ENCODE assay signal across 25 cellular contexts in genomic region chr4:157961591-157961990, GRCh38.
"Had no signal": no experiment of that assay in that cellular context is flagged by ENCODE, and none has a peak within 500 bp of the region (broad histone marks: within the 10 kb centered on the region; RNA-seq: fewer than 3 reads in every experiment).

No MANE protein-coding gene starts in this region.

- H3K4me3 Mint-ChIP-seq: activated CD4-positive, alpha-beta T cell treated with anti-CD3 and anti-CD28 coated beads, Interleukin-2, amount 10 ng/mL, durations not matched to agents 7 days and 5 days; activated CD8-positive, alpha-beta T cell treated with anti-CD3 and anti-CD28 coated beads for 36 hours; activated naive CD8-positive, alpha-beta T cell treated with anti-CD3 and anti-CD28 coated beads, Interleukin-2, amount 50 U/mL, for 24 hours; activated T-helper 1 cell treated with anti-CD3 and anti-CD28 coated beads, Interleukin-12 subunit alpha, Interleukin-12 subunit beta, Interleukin-2, Interleukin-4 antibody, amounts not matched to agents 30 ng/mL and 10 ng/mL and 1 ng/mL, durations not matched to agents 14 hours and 24 hours and 36 hours; brain; central memory CD8-positive, alpha-beta T cell; immature natural killer cell; naive thymus-derived CD4-positive, alpha-beta T cell; neural progenitor cell; stimulated activated memory B cell treated with anti-CD40 and anti-IgM and Interleukin-4, amounts not matched to agents 10 μg/mL and 1 μg/mL and 100 μg/mL, for 72 hours had no signal

- DNase-seq: activated CD4-positive, alpha-beta T cell treated with anti-CD3 and anti-CD28 coated beads, Interleukin-2, amount 10 ng/mL, durations not matched to agents 7 days and 5 days; activated CD4-positive, CD25-positive, alpha-beta regulatory T cell treated with anti-CD3 and anti-CD28 coated beads, Interleukin-2, amount 50 U/mL, for 72 hours; activated CD8-positive, alpha-beta T cell treated with anti-CD3 and anti-CD28 coated beads for 36 hours; activated gamma-delta T cell; activated naive CD4-positive, alpha-beta T cell treated with anti-CD3 and anti-CD28 coated beads, Interleukin-2, amount 50 U/mL, for 16 hours; activated naive CD8-positive, alpha-beta T cell treated with anti-CD3 and anti-CD28 coated beads, Interleukin-2, amount 50 U/mL, for 24 hours; anterior cingulate cortex; colonic mucosa; esophagus squamous epithelium; immature natural killer cell; left lung; naive thymus-derived CD4-positive, alpha-beta T cell; posterior cingulate gyrus; right lobe of liver; small intestine; stimulated activated CD4-positive, alpha-beta T cell treated with anti-CD3 and anti-CD28 coated beads, Interleukin-2, amount 100 ng/mL, for 24 hours; transverse colon; WERI-Rb-1 had no signal

- H3K9me3 Mint-ChIP-seq: activated CD4-positive, alpha-beta T cell treated with anti-CD3 and anti-CD28 coated beads, Interleukin-2, amount 10 ng/mL, durations not matched to agents 7 days and 5 days; activated CD8-positive, alpha-beta T cell treated with anti-CD3 and anti-CD28 coated beads for 36 hours; activated naive CD8-positive, alpha-beta T cell treated with anti-CD3 and anti-CD28 coated beads, Interleukin-2, amount 50 U/mL, for 24 hours; activated T-helper 1 cell treated with anti-CD3 and anti-CD28 coated beads, Interleukin-12 subunit alpha, Interleukin-12 subunit beta, Interleukin-2, Interleukin-4 antibody, amounts not matched to agents 30 ng/mL and 10 ng/mL and 1 ng/mL, durations not matched to agents 14 hours and 24 hours and 36 hours; naive thymus-derived CD4-positive, alpha-beta T cell; neural progenitor cell; stimulated activated memory B cell treated with anti-CD40 and anti-IgM and Interleukin-4, amounts not matched to agents 10 μg/mL and 1 μg/mL and 100 μg/mL, for 72 hours had no signal

- H3K27ac Mint-ChIP-seq: activated CD4-positive, alpha-beta T cell treated with anti-CD3 and anti-CD28 coated beads, Interleukin-2, amount 10 ng/mL, durations not matched to agents 7 days and 5 days; activated CD8-positive, alpha-beta T cell treated with anti-CD3 and anti-CD28 coated beads for 36 hours; activated naive CD8-positive, alpha-beta T cell treated with anti-CD3 and anti-CD28 coated beads, Interleukin-2, amount 50 U/mL, for 24 hours; activated T-helper 1 cell treated with anti-CD3 and anti-CD28 coated beads, Interleukin-12 subunit alpha, Interleukin-12 subunit beta, Interleukin-2, Interleukin-4 antibody, amounts not matched to agents 30 ng/mL and 10 ng/mL and 1 ng/mL, durations not matched to agents 14 hours and 24 hours and 36 hours; immature natural killer cell; naive thymus-derived CD4-positive, alpha-beta T cell; neural progenitor cell; stimulated activated memory B cell treated with anti-CD40 and anti-IgM and Interleukin-4, amounts not matched to agents 10 μg/mL and 1 μg/mL and 100 μg/mL, for 72 hours had no signal

- ATAC-seq: activated CD8-positive, alpha-beta T cell treated with anti-CD3 and anti-CD28 coated beads for 36 hours; activated naive CD8-positive, alpha-beta T cell treated with anti-CD3 and anti-CD28 coated beads, Interleukin-2, amount 50 U/mL, for 24 hours; left lung; naive thymus-derived CD4-positive, alpha-beta T cell; stimulated activated memory B cell treated with anti-CD40 and anti-IgM and Interleukin-4, amounts not matched to agents 10 μg/mL and 1 μg/mL and 100 μg/mL, for 72 hours had no signal

- H3K9me3 ChIP-seq: colonic mucosa, esophagus squamous epithelium, left lung, right lobe of liver, transverse colon had no signal

- H3K4me3 ChIP-seq: colonic mucosa, esophagus squamous epithelium, hepatocyte, left lung, lung, neural progenitor cell, right lobe of liver, transverse colon had no signal

- H3K27me3 Mint-ChIP-seq: activated CD4-positive, alpha-beta T cell treated with anti-CD3 and anti-CD28 coated beads, Interleukin-2, amount 10 ng/mL, durations not matched to agents 7 days and 5 days; activated CD8-positive, alpha-beta T cell treated with anti-CD3 and anti-CD28 coated beads for 36 hours; activated naive CD8-positive, alpha-beta T cell treated with anti-CD3 and anti-CD28 coated beads, Interleukin-2, amount 50 U/mL, for 24 hours; brain; central memory CD8-positive, alpha-beta T cell; naive thymus-derived CD4-positive, alpha-beta T cell; stimulated activated memory B cell treated with anti-CD40 and anti-IgM and Interleukin-4, amounts not matched to agents 10 μg/mL and 1 μg/mL and 100 μg/mL, for 72 hours had no signal

- H3K27me3 ChIP-seq: colonic mucosa, esophagus squamous epithelium, hepatocyte, left lung, neural progenitor cell, right lobe of liver, transverse colon had no signal

- H3K4me1 Mint-ChIP-seq: activated CD4-positive, alpha-beta T cell treated with anti-CD3 and anti-CD28 coated beads, Interleukin-2, amount 10 ng/mL, durations not matched to agents 7 days and 5 days; activated naive CD8-positive, alpha-beta T cell treated with anti-CD3 and anti-CD28 coated beads, Interleukin-2, amount 50 U/mL, for 24 hours; brain; central memory CD8-positive, alpha-beta T cell; immature natural killer cell; naive thymus-derived CD4-positive, alpha-beta T cell; neural progenitor cell; stimulated activated memory B cell treated with anti-CD40 and anti-IgM and Interleukin-4, amounts not matched to agents 10 μg/mL and 1 μg/mL and 100 μg/mL, for 72 hours had no signal

- H3K9ac ChIP-seq: neural progenitor cell had no signal

- H3K36me3 ChIP-seq: colonic mucosa, esophagus squamous epithelium, left lung, neural progenitor cell, right lobe of liver, transverse colon, WERI-Rb-1 had no signal

- H3K4me1 ChIP-seq: colonic mucosa, esophagus squamous epithelium, left lung, neural progenitor cell, right lobe of liver, transverse colon had no signal

- H3K27ac ChIP-seq: colonic mucosa, esophagus squamous epithelium, hepatocyte, left lung, neural progenitor cell, right lobe of liver, transverse colon, WERI-Rb-1 had no signal

- H3K36me3 Mint-ChIP-seq: brain; immature natural killer cell; naive thymus-derived CD4-positive, alpha-beta T cell; neural progenitor cell; stimulated activated memory B cell treated with anti-CD40 and anti-IgM and Interleukin-4, amounts not matched to agents 10 μg/mL and 1 μg/mL and 100 μg/mL, for 72 hours had no signal

- H3K4me2 ChIP-seq: hepatocyte, neural progenitor cell had no signal
